9 cellular contexts compared by ENCODE assay signal in the genomic region with DNA sequence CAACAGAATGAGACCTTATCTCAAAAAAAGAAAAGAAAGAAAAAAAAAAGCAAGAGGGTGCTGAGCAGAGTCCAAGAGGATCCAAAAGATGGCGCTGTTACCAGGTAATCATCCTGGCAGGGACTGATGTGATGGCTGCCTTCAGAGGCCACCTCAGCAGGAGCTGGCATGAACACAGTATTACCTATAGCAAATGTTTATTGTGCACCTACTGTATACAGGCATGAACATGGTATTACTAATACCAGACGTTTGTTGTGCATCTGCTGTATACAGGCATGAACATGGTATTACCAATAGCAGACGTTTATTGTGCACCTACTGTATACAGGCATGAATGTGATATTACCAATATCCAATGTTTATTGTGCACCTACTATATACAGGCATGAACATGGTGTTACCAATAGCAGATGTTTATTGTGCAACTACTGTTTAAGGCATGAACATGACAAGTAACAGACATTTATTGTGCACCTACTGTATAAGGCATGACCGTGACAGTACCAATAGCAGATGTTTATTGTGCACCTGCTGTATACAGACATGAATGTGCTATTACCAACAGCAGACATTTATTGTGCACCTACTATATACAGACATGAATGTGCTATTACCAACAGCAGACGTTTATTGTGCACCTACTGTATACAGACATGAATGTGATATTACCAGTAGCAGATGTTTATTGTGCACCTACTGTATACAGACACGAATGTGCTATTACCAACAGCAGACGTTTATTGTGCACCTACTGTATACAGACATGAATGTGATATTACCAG.
DNase-seq lines count a peak whose midpoint lies in the region; ATAC-seq, FAIRE-seq and TF ChIP-seq lines count a peak whose summit lies in the region.
"Had no signal": no experiment of that assay in that cellular context is flagged by ENCODE, and none has a peak within 500 bp of the region (broad histone marks: within the 10 kb centered on the region; RNA-seq: fewer than 3 reads in every experiment).

No MANE protein-coding gene starts in this region.

- no peaks in the 10 kb centered on the region for H3K27me3 ChIP-seq in bronchial epithelial cell (ENCODE audit: control insufficient read depth, insufficient read depth, low read length)

- peak; percentile 48 for DNase-seq in activated CD8-positive, alpha-beta memory T cell treated with anti-CD3 and anti-CD28 coated beads, Interleukin-2, amount 10 ng/mL, durations not matched to agents 7 days and 5 days
- no peak for DNase-seq in activated CD8-positive, alpha-beta memory T cell treated with anti-CD3 and anti-CD28 coated beads for 24 hours
- peak; percentile 2 for DNase-seq in NCI-H1048 (lab: John Stamatoyannopoulos, UW)
- DNase-seq in bronchial epithelial cell (ENCODE audit: low read depth): peak; percentile 20
- peak; percentile 26 for DNase-seq in stimulated activated CD8-positive, alpha-beta memory T cell treated with anti-CD3 and anti-CD28 coated beads, Interleukin-4, amount 100 ng/mL, for 48 hours
- DNase-seq in activated T-helper 1 cell treated with anti-CD3 and anti-CD28 coated beads, Interleukin-12 subunit alpha, Interleukin-12 subunit beta, Interleukin-2, Interleukin-4 antibody, amounts not matched to agents 30 ng/mL and 10 ng/mL and 1 ng/mL, durations not matched to agents 14 hours and 24 hours and 36 hours (ENCODE audit: low spot score): no peak
- no peak for DNase-seq in OCI-M2 (lab: John Stamatoyannopoulos, UW; ENCODE audit: unreplicated experiment)

- no peak overlapping the region for H3K4me3 Mint-ChIP-seq in activated CD8-positive, alpha-beta memory T cell treated with anti-CD3 and anti-CD28 coated beads, Interleukin-2, amount 10 ng/mL, durations not matched to agents 7 days and 5 days
- H3K4me3 Mint-ChIP-seq in activated T-helper 1 cell treated with anti-CD3 and anti-CD28 coated beads, Interleukin-12 subunit alpha, Interleukin-12 subunit beta, Interleukin-2, Interleukin-4 antibody, amounts not matched to agents 30 ng/mL and 10 ng/mL and 1 ng/mL, durations not matched to agents 14 hours and 24 hours and 36 hours: no peak overlapping the region

- CTCF ChIA-PET in activated CD8-positive, alpha-beta memory T cell treated with anti-CD3 and anti-CD28 coated beads, Interleukin-2, amount 10 ng/mL, durations not matched to agents 7 days and 5 days (lab: Charles Lee): interaction anchor here (2.2 kb wide), 1 partner anchor 9 kb away, joined by 10 read pairs; no protein-coding TSS in a partner anchor

- no peak overlapping the region for H3K4me3 ChIP-seq in bronchial epithelial cell (ENCODE audit: low read depth, low read length)
- H3K4me3 ChIP-seq: SK-N-MC had no signal

- no peaks in the 10 kb centered on the region for H3K36me3 Mint-ChIP-seq in activated CD8-positive, alpha-beta memory T cell treated with anti-CD3 and anti-CD28 coated beads, Interleukin-2, amount 10 ng/mL, durations not matched to agents 7 days and 5 days
- no peaks in the 10 kb centered on the region for H3K36me3 Mint-ChIP-seq in activated T-helper 1 cell treated with anti-CD3 and anti-CD28 coated beads, Interleukin-12 subunit alpha, Interleukin-12 subunit beta, Interleukin-2, Interleukin-4 antibody, amounts not matched to agents 30 ng/mL and 10 ng/mL and 1 ng/mL, durations not matched to agents 14 hours and 24 hours and 36 hours (ENCODE audit: low read depth)

- intact Hi-C loops in activated T-helper 1 cell treated with anti-CD3 and anti-CD28 coated beads, Interleukin-12 subunit alpha, Interleukin-12 subunit beta, Interleukin-2, Interleukin-4 antibody, amounts not matched to agents 30 ng/mL and 10 ng/mL and 1 ng/mL, durations not matched to agents 14 hours and 24 hours and 36 hours (cut with micrococcal nuclease): no loop called here

- H3K27ac Mint-ChIP-seq in activated CD8-positive, alpha-beta memory T cell treated with anti-CD3 and anti-CD28 coated beads, Interleukin-2, amount 10 ng/mL, durations not matched to agents 7 days and 5 days: no peak overlapping the region
- H3K27ac Mint-ChIP-seq in activated T-helper 1 cell treated with anti-CD3 and anti-CD28 coated beads, Interleukin-12 subunit alpha, Interleukin-12 subunit beta, Interleukin-2, Interleukin-4 antibody, amounts not matched to agents 30 ng/mL and 10 ng/mL and 1 ng/mL, durations not matched to agents 14 hours and 24 hours and 36 hours: no peak overlapping the region

- peak; percentile 24 for TF ChIP-seq CTCF in bronchial epithelial cell (IDR thresholded peaks at IDR 0.05; ENCODE audit: insufficient read depth, low read length, severe bottlenecking)

- H3K27me3 Mint-ChIP-seq in activated CD8-positive, alpha-beta memory T cell treated with anti-CD3 and anti-CD28 coated beads, Interleukin-2, amount 10 ng/mL, durations not matched to agents 7 days and 5 days: no peaks in the 10 kb centered on the region
- H3K27me3 Mint-ChIP-seq in activated T-helper 1 cell treated with anti-CD3 and anti-CD28 coated beads, Interleukin-12 subunit alpha, Interleukin-12 subunit beta, Interleukin-2, Interleukin-4 antibody, amounts not matched to agents 30 ng/mL and 10 ng/mL and 1 ng/mL, durations not matched to agents 14 hours and 24 hours and 36 hours (ENCODE audit: insufficient read depth): no peaks in the 10 kb centered on the region

- H3K36me3 ChIP-seq in bronchial epithelial cell (ENCODE audit: control insufficient read depth, insufficient read depth, low read length): peaks cover 1% of the 10 kb centered on the region

- no peaks in the 10 kb centered on the region for H3K9me3 Mint-ChIP-seq in activated CD8-positive, alpha-beta memory T cell treated with anti-CD3 and anti-CD28 coated beads, Interleukin-2, amount 10 ng/mL, durations not matched to agents 7 days and 5 days (ENCODE audit: low read depth)
- H3K9me3 Mint-ChIP-seq in activated T-helper 1 cell treated with anti-CD3 and anti-CD28 coated beads, Interleukin-12 subunit alpha, Interleukin-12 subunit beta, Interleukin-2, Interleukin-4 antibody, amounts not matched to agents 30 ng/mL and 10 ng/mL and 1 ng/mL, durations not matched to agents 14 hours and 24 hours and 36 hours: no peaks in the 10 kb centered on the region

- peak; percentile 71 for ATAC-seq in activated CD8-positive, alpha-beta memory T cell treated with anti-CD3 and anti-CD28 coated beads, Interleukin-2, amount 10 ng/mL, durations not matched to agents 7 days and 5 days
- no peak for ATAC-seq in GM18511 (IDR thresholded peaks at IDR 0.05; ENCODE audit: unreplicated experiment)

- no peaks in the 10 kb centered on the region for H3K4me1 Mint-ChIP-seq in activated CD8-positive, alpha-beta memory T cell treated with anti-CD3 and anti-CD28 coated beads, Interleukin-2, amount 10 ng/mL, durations not matched to agents 7 days and 5 days
- H3K4me1 Mint-ChIP-seq in activated T-helper 1 cell treated with anti-CD3 and anti-CD28 coated beads, Interleukin-12 subunit alpha, Interleukin-12 subunit beta, Interleukin-2, Interleukin-4 antibody, amounts not matched to agents 30 ng/mL and 10 ng/mL and 1 ng/mL, durations not matched to agents 14 hours and 24 hours and 36 hours (ENCODE audit: low read depth): no peaks in the 10 kb centered on the region

- no peak for FAIRE-seq in bronchial epithelial cell (lab: Jason Lieb, UNC)

Comparison
In these comparisons a context has a peak if more than half of its experiments do, and no peak if none do; other contexts are left out.
1. DNase-seq: peak in activated CD8-positive, alpha-beta memory T cell treated with anti-CD3 and anti-CD28 coated beads, Interleukin-2, amount 10 ng/mL, durations not matched to agents 7 days and 5 days (single experiment), NCI-H1048 (single experiment), bronchial epithelial cell (single experiment) and stimulated activated CD8-positive, alpha-beta memory T cell treated with anti-CD3 and anti-CD28 coated beads, Interleukin-4, amount 100 ng/mL, for 48 hours (single experiment); none in activated CD8-positive, alpha-beta memory T cell treated with anti-CD3 and anti-CD28 coated beads for 24 hours (single experiment), activated T-helper 1 cell treated with anti-CD3 and anti-CD28 coated beads, Interleukin-12 subunit alpha, Interleukin-12 subunit beta, Interleukin-2, Interleukin-4 antibody, amounts not matched to agents 30 ng/mL and 10 ng/mL and 1 ng/mL, durations not matched to agents 14 hours and 24 hours and 36 hours (single experiment) and OCI-M2 (single experiment).